ENCODE assay signal across 1 cellular context in the genomic region with DNA sequence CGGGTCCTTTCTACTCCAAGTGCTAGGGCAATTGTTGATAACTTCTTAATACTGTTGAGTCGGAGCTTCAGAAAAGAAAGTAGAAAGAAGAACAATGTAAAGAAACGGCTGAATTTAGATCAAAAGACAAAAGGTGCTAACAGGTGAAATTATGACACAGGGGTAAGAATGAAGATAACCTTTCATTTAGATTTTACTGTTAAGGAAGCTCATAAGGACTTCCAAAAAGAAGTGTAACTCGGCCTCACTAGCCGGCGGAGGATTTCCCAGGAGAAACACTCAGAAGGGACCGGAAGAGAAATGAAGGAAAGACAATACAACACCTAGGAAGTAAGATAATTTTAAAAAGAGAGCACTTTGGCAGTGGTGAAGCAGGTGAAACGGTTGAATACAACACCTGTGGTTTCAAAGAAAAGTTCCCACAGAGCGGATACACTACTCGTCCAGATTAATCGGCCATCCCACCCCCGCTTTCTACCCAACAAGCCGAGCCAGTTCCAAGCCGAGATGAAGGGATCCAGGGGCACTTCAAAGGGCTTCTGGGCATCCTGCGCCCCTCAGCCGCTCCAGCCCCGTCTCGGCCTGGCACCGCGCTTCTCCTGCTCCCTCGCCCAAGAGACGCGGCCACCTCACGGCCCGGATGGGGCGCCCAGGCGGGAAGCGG.
TF ChIP-seq lines count a peak whose summit lies in the region.

No MANE protein-coding gene starts in this region.

TF ChIP-seq in K562, 482 proteins besides CTCF, POLR2A, EP300 and RAD21 (continued from another document):
- TF ChIP-seq, protein P1, sequence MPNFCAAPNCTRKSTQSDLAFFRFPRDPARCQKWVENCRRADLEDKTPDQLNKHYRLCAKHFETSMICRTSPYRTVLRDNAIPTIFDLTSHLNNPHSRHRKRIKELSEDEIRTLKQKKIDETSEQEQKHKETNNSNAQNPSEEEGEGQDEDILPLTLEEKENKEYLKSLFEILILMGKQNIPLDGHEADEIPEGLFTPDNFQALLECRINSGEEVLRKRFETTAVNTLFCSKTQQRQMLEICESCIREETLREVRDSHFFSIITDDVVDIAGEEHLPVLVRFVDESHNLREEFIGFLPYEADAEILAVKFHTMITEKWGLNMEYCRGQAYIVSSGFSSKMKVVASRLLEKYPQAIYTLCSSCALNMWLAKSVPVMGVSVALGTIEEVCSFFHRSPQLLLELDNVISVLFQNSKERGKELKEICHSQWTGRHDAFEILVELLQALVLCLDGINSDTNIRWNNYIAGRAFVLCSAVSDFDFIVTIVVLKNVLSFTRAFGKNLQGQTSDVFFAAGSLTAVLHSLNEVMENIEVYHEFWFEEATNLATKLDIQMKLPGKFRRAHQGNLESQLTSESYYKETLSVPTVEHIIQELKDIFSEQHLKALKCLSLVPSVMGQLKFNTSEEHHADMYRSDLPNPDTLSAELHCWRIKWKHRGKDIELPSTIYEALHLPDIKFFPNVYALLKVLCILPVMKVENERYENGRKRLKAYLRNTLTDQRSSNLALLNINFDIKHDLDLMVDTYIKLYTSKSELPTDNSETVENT (CRISPR knock-in tag; IDR thresholded peaks at IDR 0.05), result no peak
- TF ChIP-seq CTBP1 (IDR thresholded peaks at IDR 0.05; ENCODE audit: borderline replicate concordance) (0 out of 2 replicates have a peak, but pooled peaks have one; percentile 11), MTA3 (IDR thresholded peaks at IDR 0.05; ENCODE audit: borderline replicate concordance) (0 out of 2 replicates have a peak, but pooled peaks have one; percentile 16), EGR1 (conservative IDR thresholded peaks at IDR 0.05) (peak; percentile 80), CXXC5 (CRISPR knock-in tag; IDR thresholded peaks at IDR 0.05) (peak; percentile 8; the same call in 1 of the 2 replicates), GATA2 (CRISPR knock-in tag; IDR thresholded peaks at IDR 0.05) (no peak), ETV1 (tag; conservative IDR thresholded peaks at IDR 0.05; ENCODE audit: low read depth) (0 out of 2 replicates have a peak, but pooled peaks have one; percentile 12), CHD1 (IDR thresholded peaks at IDR 0.05; ENCODE audit: low read length) (peak; percentile 64), HNRNPH1 (optimal IDR thresholded peaks at IDR 0.05; ENCODE audit: low read depth, low read length) (no peak), MIER1 (IDR thresholded peaks at IDR 0.05; ENCODE audit: low read depth) (no peak), E2F3 (CRISPR knock-in tag; IDR thresholded peaks at IDR 0.05) (0 out of 2 replicates have a peak, but pooled peaks have one; percentile 42), BRD4 (IDR thresholded peaks at IDR 0.05) (no peak), MYC (IDR thresholded peaks at IDR 0.05; ENCODE audit: low read depth, low read length) (0 out of 2 replicates have a peak, but pooled peaks have one; percentile 7), MYC (CRISPR knock-in tag; IDR thresholded peaks at IDR 0.05; ENCODE audit: borderline replicate concordance, low read depth) (no peak)
- TF ChIP-seq, protein P2, sequence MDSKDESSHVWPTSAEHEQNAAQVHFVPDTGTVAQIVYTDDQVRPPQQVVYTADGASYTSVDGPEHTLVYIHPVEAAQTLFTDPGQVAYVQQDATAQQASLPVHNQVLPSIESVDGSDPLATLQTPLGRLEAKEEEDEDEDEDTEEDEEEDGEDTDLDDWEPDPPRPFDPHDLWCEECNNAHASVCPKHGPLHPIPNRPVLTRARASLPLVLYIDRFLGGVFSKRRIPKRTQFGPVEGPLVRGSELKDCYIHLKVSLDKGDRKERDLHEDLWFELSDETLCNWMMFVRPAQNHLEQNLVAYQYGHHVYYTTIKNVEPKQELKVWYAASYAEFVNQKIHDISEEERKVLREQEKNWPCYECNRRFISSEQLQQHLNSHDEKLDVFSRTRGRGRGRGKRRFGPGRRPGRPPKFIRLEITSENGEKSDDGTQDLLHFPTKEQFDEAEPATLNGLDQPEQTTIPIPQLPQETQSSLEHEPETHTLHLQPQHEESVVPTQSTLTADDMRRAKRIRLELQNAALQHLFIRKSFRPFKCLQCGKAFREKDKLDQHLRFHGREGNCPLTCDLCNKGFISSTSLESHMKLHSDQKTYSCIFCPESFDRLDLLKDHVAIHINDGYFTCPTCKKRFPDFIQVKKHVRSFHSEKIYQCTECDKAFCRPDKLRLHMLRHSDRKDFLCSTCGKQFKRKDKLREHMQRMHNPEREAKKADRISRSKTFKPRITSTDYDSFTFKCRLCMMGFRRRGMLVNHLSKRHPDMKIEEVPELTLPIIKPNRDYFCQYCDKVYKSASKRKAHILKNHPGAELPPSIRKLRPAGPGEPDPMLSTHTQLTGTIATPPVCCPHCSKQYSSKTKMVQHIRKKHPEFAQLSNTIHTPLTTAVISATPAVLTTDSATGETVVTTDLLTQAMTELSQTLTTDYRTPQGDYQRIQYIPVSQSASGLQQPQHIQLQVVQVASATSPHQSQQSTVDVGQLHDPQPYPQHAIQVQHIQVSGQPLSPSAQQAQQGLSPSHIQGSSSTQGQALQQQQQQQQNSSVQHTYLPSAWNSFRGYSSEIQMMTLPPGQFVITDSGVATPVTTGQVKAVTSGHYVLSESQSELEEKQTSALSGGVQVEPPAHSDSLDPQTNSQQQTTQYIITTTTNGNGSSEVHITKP (IDR thresholded peaks at IDR 0.05; ENCODE audit: partially characterized antibody), result no peak
- TF ChIP-seq, protein P3, sequence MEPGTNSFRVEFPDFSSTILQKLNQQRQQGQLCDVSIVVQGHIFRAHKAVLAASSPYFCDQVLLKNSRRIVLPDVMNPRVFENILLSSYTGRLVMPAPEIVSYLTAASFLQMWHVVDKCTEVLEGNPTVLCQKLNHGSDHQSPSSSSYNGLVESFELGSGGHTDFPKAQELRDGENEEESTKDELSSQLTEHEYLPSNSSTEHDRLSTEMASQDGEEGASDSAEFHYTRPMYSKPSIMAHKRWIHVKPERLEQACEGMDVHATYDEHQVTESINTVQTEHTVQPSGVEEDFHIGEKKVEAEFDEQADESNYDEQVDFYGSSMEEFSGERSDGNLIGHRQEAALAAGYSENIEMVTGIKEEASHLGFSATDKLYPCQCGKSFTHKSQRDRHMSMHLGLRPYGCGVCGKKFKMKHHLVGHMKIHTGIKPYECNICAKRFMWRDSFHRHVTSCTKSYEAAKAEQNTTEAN (CRISPR knock-in tag; IDR thresholded peaks at IDR 0.05), result no peak
- TF ChIP-seq, protein P4, sequence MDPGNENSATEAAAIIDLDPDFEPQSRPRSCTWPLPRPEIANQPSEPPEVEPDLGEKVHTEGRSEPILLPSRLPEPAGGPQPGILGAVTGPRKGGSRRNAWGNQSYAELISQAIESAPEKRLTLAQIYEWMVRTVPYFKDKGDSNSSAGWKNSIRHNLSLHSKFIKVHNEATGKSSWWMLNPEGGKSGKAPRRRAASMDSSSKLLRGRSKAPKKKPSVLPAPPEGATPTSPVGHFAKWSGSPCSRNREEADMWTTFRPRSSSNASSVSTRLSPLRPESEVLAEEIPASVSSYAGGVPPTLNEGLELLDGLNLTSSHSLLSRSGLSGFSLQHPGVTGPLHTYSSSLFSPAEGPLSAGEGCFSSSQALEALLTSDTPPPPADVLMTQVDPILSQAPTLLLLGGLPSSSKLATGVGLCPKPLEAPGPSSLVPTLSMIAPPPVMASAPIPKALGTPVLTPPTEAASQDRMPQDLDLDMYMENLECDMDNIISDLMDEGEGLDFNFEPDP (CRISPR knock-in tag; IDR thresholded peaks at IDR 0.05), result no peak
